15 cellular contexts compared by ENCODE assay signal in genomic region chr10:18157909-18158308, GRCh38. TPM values are rescaled to one million over a fixed set of nuclear protein-coding genes. Genes with fewer than 3 reads are reported as not detected.
DNase-seq lines count a peak whose midpoint lies in the region; ATAC-seq and TF ChIP-seq lines count a peak whose summit lies in the region.
"Had no signal": no experiment of that assay in that cellular context is flagged by ENCODE, and none has a peak within 500 bp of the region (broad histone marks: within the 10 kb centered on the region; RNA-seq: fewer than 3 reads in every experiment).

No MANE protein-coding gene starts in this region.

- CTCF ChIA-PET in BJ (lab: Yijun Ruan, JAX) = interaction anchor here (0.6 to 1.5 kb wide), 2 partner anchors 57 to 304 kb away, joined by 3 to 4 read pairs; no protein-coding TSS in a partner anchor
- CTCF ChIA-PET in PC-3 (lab: Charles Lee) = no interaction called here
- CTCF ChIA-PET in CD4-positive, alpha-beta memory T cell (lab: Charles Lee; ENCODE audit: partially characterized antibody) = no interaction called here

- peaks cover 0 to 3% (median 0%) of the 10 kb centered on the region in 8 donors for H3K9me3 Mint-ChIP-seq in CD4-positive, alpha-beta memory T cell
- H3K9me3 Mint-ChIP-seq: activated CD4-positive, alpha-beta memory T cell treated with anti-CD3 and anti-CD28 coated beads, Interleukin-2, amount 10 ng/mL, durations not matched to agents 7 days and 5 days had no signal

- intact Hi-C loops in PC-3 (cut with micrococcal nuclease) = no loop called here
- intact Hi-C loops in CD4-positive, alpha-beta memory T cell (cut with micrococcal nuclease) = no loop called here

- BruUV-seq in PC-3 (replicated peaks; lab: Mats Ljungman, UMichigan) = no TSS peak

- no peaks in the 10 kb centered on the region for H3K4me1 Mint-ChIP-seq in CD4-positive, alpha-beta memory T cell
- H3K4me1 Mint-ChIP-seq: activated CD4-positive, alpha-beta memory T cell treated with anti-CD3 and anti-CD28 coated beads, Interleukin-2, amount 10 ng/mL, durations not matched to agents 7 days and 5 days had no signal

- peak overlapping the region; percentile 55 for H3K27ac ChIP-seq in PC-3 (ENCODE audit: low read length)
- no peak overlapping the region for H3K27ac ChIP-seq in CD4-positive, alpha-beta memory T cell (ENCODE audit: low read depth, low read length)
- H3K27ac ChIP-seq in right atrium auricular region = no peak overlapping the region
- H3K27ac ChIP-seq: parathyroid adenoma had no signal

- no peak overlapping the region for H2AFZ ChIP-seq in PC-3 (ENCODE audit: low read length)
- H2AFZ ChIP-seq: parathyroid adenoma had no signal

- H3K9ac ChIP-seq in PC-3 (ENCODE audit: low read length) = no peak overlapping the region
- H3K9ac ChIP-seq: parathyroid adenoma had no signal

- H3K9me3 ChIP-seq in PC-3 (ENCODE audit: low read length) (no peaks in the 10 kb centered on the region), right atrium auricular region (no peaks in the 10 kb centered on the region)
- no peaks in the 10 kb centered on the region for H3K9me3 ChIP-seq in CD4-positive, alpha-beta memory T cell (ENCODE audit: control insufficient read depth in 1 of 2, low read length in 2 of 2)

- H3K4me2 ChIP-seq in PC-3 (ENCODE audit: low read length) = peak overlapping the region; percentile 64

- ATAC-seq in PC-3 = no peak; the same call in 1 of the 2 replicates
- ATAC-seq: stimulated activated naive CD8-positive, alpha-beta T cell treated with anti-CD3 and anti-CD28 coated beads, Interleukin-15, Interleukin-2, amounts not matched to agents 100 U/mL and 50 U/mL, for 24 hours had no signal

- POLR2A ChIA-PET in BJ (lab: Charles Lee) (no interaction called here), PC-3 (lab: Charles Lee; ENCODE audit: unreplicated experiment) (no interaction called here)
- POLR2A ChIA-PET in CD4-positive, alpha-beta memory T cell (lab: Charles Lee; ENCODE audit: partially characterized antibody) = no interaction called here

- H3K27ac Mint-ChIP-seq in CD4-positive, alpha-beta memory T cell = no peak overlapping the region
- H3K27ac Mint-ChIP-seq: activated CD4-positive, alpha-beta memory T cell treated with anti-CD3 and anti-CD28 coated beads, Interleukin-2, amount 10 ng/mL, durations not matched to agents 7 days and 5 days had no signal

- H3F3A ChIP-seq in PC-3 (ENCODE audit: low read length, unreplicated experiment) = no peaks in the 10 kb centered on the region

- no peaks in the 10 kb centered on the region for H4K20me1 ChIP-seq in PC-3 (ENCODE audit: low read length)

- H3K27me3 ChIP-seq in BJ (ENCODE audit: control insufficient read depth, insufficient read depth, low read length) (no peaks in the 10 kb centered on the region), PC-3 (ENCODE audit: low read length) (no peaks in the 10 kb centered on the region), right atrium auricular region (no peaks in the 10 kb centered on the region)
- no peaks in the 10 kb centered on the region for H3K27me3 ChIP-seq in CD4-positive, alpha-beta memory T cell (ENCODE audit: insufficient read depth, low read length)

- no peak overlapping the region for H3K4me3 Mint-ChIP-seq in CD4-positive, alpha-beta memory T cell
- H3K4me3 Mint-ChIP-seq: activated CD4-positive, alpha-beta memory T cell treated with anti-CD3 and anti-CD28 coated beads, Interleukin-2, amount 10 ng/mL, durations not matched to agents 7 days and 5 days had no signal

- TF ChIP-seq CTCF in BJ (IDR thresholded peaks at IDR 0.05; ENCODE audit: insufficient read depth, low read depth, low read length) = no peak
- TF ChIP-seq CTCF in PC-3 (conservative IDR thresholded peaks at IDR 0.05; ENCODE audit: low read depth, low read length) = no peak
- no peak for TF ChIP-seq CTCF in right atrium auricular region (IDR thresholded peaks at IDR 0.05)

- peaks cover 23% of the 10 kb centered on the region for H3K4me1 ChIP-seq in PC-3 (ENCODE audit: insufficient read depth, low read length)
- no peaks in the 10 kb centered on the region for H3K4me1 ChIP-seq in CD4-positive, alpha-beta memory T cell (ENCODE audit: insufficient read depth, low read length)
- peaks cover 0 to 10% of the 10 kb centered on the region in 2 donors for H3K4me1 ChIP-seq in right atrium auricular region
- H3K4me1 ChIP-seq: parathyroid adenoma had no signal

- DNase-seq in BJ (ENCODE audit: low read depth) (peak; percentile 49), PC-3 (peak; percentile 50), fibroblast of gingiva (ENCODE audit: low read depth) (peak; percentile 69), non-pigmented ciliary epithelial cell (ENCODE audit: low read depth) (peak; percentile 53), superior temporal gyrus (ENCODE audit: extremely low spot score) (no peak), NCI-H1105 (lab: John Stamatoyannopoulos, UW) (no peak), right atrium auricular region (ENCODE audit: low spot score) (no peak)
- DNase-seq in CD4-positive, alpha-beta memory T cell = no peak
- DNase-seq: activated CD4-positive, alpha-beta memory T cell treated with anti-CD3 and anti-CD28 coated beads, Interleukin-2, amount 10 ng/mL, durations not matched to agents 7 days and 5 days; activated gamma-delta T cell treated with Interleukin-2 at 50 U/mL for 16 hours; stimulated activated CD4-positive, alpha-beta T cell treated with anti-CD3 and anti-CD28 coated beads, Interleukin-4, amount 100 ng/mL, for 1 hour; stimulated activated naive CD8-positive, alpha-beta T cell treated with anti-CD3 and anti-CD28 coated beads, Interleukin-15, Interleukin-2, amounts not matched to agents 100 U/mL and 50 U/mL, for 24 hours had no signal

- H3K36me3 Mint-ChIP-seq in CD4-positive, alpha-beta memory T cell = no peaks in the 10 kb centered on the region

- H3K4me3 ChIP-seq in BJ (ENCODE audit: low read depth, low read length) (no peak overlapping the region), PC-3 (ENCODE audit: low read length) (peak overlapping the region; percentile 44; the same call in 1 of the 2 replicates), right atrium auricular region (no peak overlapping the region)
- no peak overlapping the region for H3K4me3 ChIP-seq in CD4-positive, alpha-beta memory T cell (ENCODE audit: low read length in 2 of 2)
- H3K4me3 ChIP-seq: coronary artery had no signal

- no peaks in the 10 kb centered on the region for H3K9me2 ChIP-seq in PC-3 (replicated peaks; ENCODE audit: low read length)

- no peaks in the 10 kb centered on the region for H3K79me2 ChIP-seq in PC-3 (ENCODE audit: low read length)
- H3K79me2 ChIP-seq: parathyroid adenoma had no signal

- H3K27me3 Mint-ChIP-seq in CD4-positive, alpha-beta memory T cell = peaks cover 0 to 2% of the 10 kb centered on the region in 2 donors
- H3K27me3 Mint-ChIP-seq: activated CD4-positive, alpha-beta memory T cell treated with anti-CD3 and anti-CD28 coated beads, Interleukin-2, amount 10 ng/mL, durations not matched to agents 7 days and 5 days had no signal

- H3K36me3 ChIP-seq in BJ (ENCODE audit: control insufficient read depth, insufficient read depth, low read length) (no peaks in the 10 kb centered on the region), PC-3 (ENCODE audit: low read depth, low read length) (no peaks in the 10 kb centered on the region), right atrium auricular region (no peaks in the 10 kb centered on the region)
- H3K36me3 ChIP-seq in CD4-positive, alpha-beta memory T cell (ENCODE audit: insufficient read depth, low read length) = no peaks in the 10 kb centered on the region

RNA-seq across cellular contexts. Expression of gene CACNB2, which starts 17.7 kb away (rescaled TPM):
- polyA plus RNA-seq in BJ (2011; rRNA removed) = 0.10 and 0.12 TPM in 2 replicates
- not detected in 2 replicates for polyA minus RNA-seq in BJ (2011; rRNA and poly(A)+ RNA removed)
- total RNA-seq in PC-3 (2014; rRNA removed) = 0.07 TPM in 1 of 2 replicates, not detected in the other
- total RNA-seq in CD4-positive, alpha-beta memory T cell = not detected
- under 1 TPM; 0.36 to 0.81 TPM for polyA plus RNA-seq in CD4-positive, alpha-beta memory T cell
- 10 to 100 TPM; 19.0 to 20.6 TPM for total RNA-seq in right atrium auricular region
- total RNA-seq: activated CD4-positive, alpha-beta memory T cell treated with anti-CD3 and anti-CD28 coated beads, Interleukin-2, amount 10 ng/mL, durations not matched to agents 7 days and 5 days; glomerular endothelial cell had no signal

Comparison
In these comparisons a context has a peak if more than half of its experiments do, and no peak if none do; other contexts are left out.
1. DNase-seq: peak in BJ (single experiment), PC-3 (single experiment), fibroblast of gingiva (single experiment) and non-pigmented ciliary epithelial cell (single experiment); none in superior temporal gyrus (single experiment), CD4-positive, alpha-beta memory T cell (0 of 5), NCI-H1105 (single experiment) and right atrium auricular region (single experiment).
2. RNA of gene CACNB2, which starts 17.7 kb away (total RNA-seq): 19.0 to 20.6 TPM in right atrium auricular region; 0.07 TPM in PC-3 and not detected in CD4-positive, alpha-beta memory T cell; every median in the first group is over 10 times any median in the second.